Comparison of ENCODE assay signal across 21 cellular contexts in genomic region chr19:3565177-3565576, GRCh38. TPM values are rescaled to one million over a fixed set of nuclear protein-coding genes. Genes with fewer than 3 reads are reported as not detected.
A peak's percentile ranks its signal among the peaks of the same experiment; 100 is the strongest.
DNase-seq lines count a peak whose midpoint lies in the region; ATAC-seq and TF ChIP-seq lines count a peak whose summit lies in the region.
"Had no signal": no experiment of that assay in that cellular context is flagged by ENCODE, and none has a peak within 500 bp of the region (broad histone marks: within the 10 kb centered on the region; RNA-seq: fewer than 3 reads in every experiment).

No MANE protein-coding gene starts in this region.

- peak overlapping the region; percentile 87 for H4K8ac ChIP-seq in trophoblast cell (ENCODE audit: low read depth, low read length)

- peak overlapping the region; percentile 30 for H3K14ac ChIP-seq in trophoblast cell (ENCODE audit: low read length)

- no peaks in the 10 kb centered on the region for H3K27me3 Mint-ChIP-seq in activated T-helper 17 cell treated with anti-CD3 and anti-CD28 coated beads, Interleukin-2, amount 50 U/mL, for 72 hours
- H3K27me3 Mint-ChIP-seq: natural killer cell treated with Interleukin-12 subunit alpha and Interleukin-12 subunit beta and Interleukin-15 and Interleukin-18, amount 100 ng/mL, for 72 hours had no signal

- peak; percentile 66 for DNase-seq in H4 (ENCODE audit: low spot score)
- DNase-seq in Panc1 (ENCODE audit: low read depth, low spot score): no peak
- DNase-seq in choroid plexus epithelial cell (ENCODE audit: low read depth): peak; percentile 72
- peak; percentile 97 for DNase-seq in trophoblast cell
- DNase-seq in NCI-H1694 (lab: John Stamatoyannopoulos, UW): no peak
- no peak for DNase-seq in retina
- DNase-seq in thyroid gland: no peak
- DNase-seq: activated CD4-positive, CD25-positive, alpha-beta regulatory T cell; activated effector memory CD4-positive, alpha-beta T cell treated with Interleukin-2 at 50 U/mL for 16 hours; AML-193; amniotic stem cell; foreskin fibroblast; H7; lower lobe of right lung; NCI-H1048; NCI-H748 treated with DMSO at 0.1 percent for 48 hours had no signal

- H3K4me2 ChIP-seq in trophoblast cell (ENCODE audit: low read length): no peak overlapping the region

- CTCF ChIA-PET in Panc1 (lab: Charles Lee): no interaction called here

- H3K79me2 ChIP-seq in trophoblast cell (ENCODE audit: control insufficient read depth, insufficient read depth, low read length, poor library complexity): peaks cover 2% of the 10 kb centered on the region

- peak overlapping the region; percentile 70 for H2BK5ac ChIP-seq in trophoblast cell (ENCODE audit: low read depth, low read length, poor library complexity)

- peak; percentile 74 for ATAC-seq in Panc1
- ATAC-seq in activated T-helper 17 cell treated with anti-CD3 and anti-CD28 coated beads, Interleukin-2, amount 50 U/mL, for 72 hours (replicated peaks): no peak
- ATAC-seq: lower lobe of right lung; natural killer cell treated with Interleukin-12 subunit alpha and Interleukin-12 subunit beta and Interleukin-15 and Interleukin-18, amount 100 ng/mL, for 72 hours had no signal

- no peak for TF ChIP-seq POLR2A in thyroid gland (IDR thresholded peaks at IDR 0.05)

- H3K9ac ChIP-seq in trophoblast cell (ENCODE audit: low read length): no peak overlapping the region

- H2BK12ac ChIP-seq in trophoblast cell (ENCODE audit: low read length): peak overlapping the region; percentile 39

- H3K4me3 ChIP-seq in Panc1 (ENCODE audit: low read depth in 2 of 2, low read length in 2 of 2): no peak overlapping the region
- no peak overlapping the region for H3K4me3 ChIP-seq in choroid plexus epithelial cell (ENCODE audit: low read depth, low read length)
- no peak overlapping the region for H3K4me3 ChIP-seq in trophoblast cell (ENCODE audit: low read depth, low read length)
- H3K4me3 ChIP-seq in thyroid gland (replicated peaks in 1 of 3): no peak overlapping the region
- H3K4me3 ChIP-seq: lower lobe of right lung had no signal

- H3K4me3 Mint-ChIP-seq in activated T-helper 17 cell treated with anti-CD3 and anti-CD28 coated beads, Interleukin-2, amount 50 U/mL, for 72 hours: no peak overlapping the region
- H3K4me3 Mint-ChIP-seq: natural killer cell treated with Interleukin-12 subunit alpha and Interleukin-12 subunit beta and Interleukin-15 and Interleukin-18, amount 100 ng/mL, for 72 hours; T-helper 1 cell treated with Interleukin-12 subunit alpha and Interleukin-12 subunit beta and Interleukin-4 antibody, amounts not matched to agents 30 μg/mL and 1 μg/mL, for 36 hours had no signal

- H3K36me3 Mint-ChIP-seq in activated T-helper 17 cell treated with anti-CD3 and anti-CD28 coated beads, Interleukin-2, amount 50 U/mL, for 72 hours (ENCODE audit: low read depth): no peaks in the 10 kb centered on the region
- H3K36me3 Mint-ChIP-seq: natural killer cell treated with Interleukin-12 subunit alpha and Interleukin-12 subunit beta and Interleukin-15 and Interleukin-18, amount 100 ng/mL, for 72 hours had no signal

- no TSS peak for BruUV-seq in Panc1 (replicated peaks; lab: Mats Ljungman, UMichigan)

- no CpG with 5 or more reads among the region's 21 CpGs for WGBS in trophoblast cell (ENCODE audit: extremely low coverage, insufficient coverage, insufficient read length)
- WGBS in thyroid gland, 2 donors: 85 to 90% methylated on average over 21 of the region's 21 CpGs

- H4K12ac ChIP-seq in trophoblast cell (ENCODE audit: low read depth, low read length): no peak overlapping the region

- H3K36me3 ChIP-seq in Panc1 (ENCODE audit: control insufficient read depth, insufficient read depth, low read length) (no peaks in the 10 kb centered on the region), trophoblast cell (ENCODE audit: control insufficient read depth in 1 of 2, insufficient read depth in 2 of 2, low read length in 2 of 2) (no peaks in the 10 kb centered on the region), thyroid gland (no peaks in the 10 kb centered on the region)
- H3K36me3 ChIP-seq: lower lobe of right lung had no signal

- no peaks in the 10 kb centered on the region for H3K9me3 ChIP-seq in Panc1 (ENCODE audit: control insufficient read depth, insufficient read depth, low read depth, low read length)
- H3K9me3 ChIP-seq in trophoblast cell (ENCODE audit: insufficient read depth, low read depth, low read length): no peaks in the 10 kb centered on the region
- H3K9me3 ChIP-seq in thyroid gland: no peaks in the 10 kb centered on the region
- H3K9me3 ChIP-seq: lower lobe of right lung had no signal

- peak overlapping the region; percentile 57 for H2AK5ac ChIP-seq in trophoblast cell (ENCODE audit: low read length)

- POLR2A ChIA-PET in Panc1 (lab: Charles Lee): no interaction called here

- H3K4me1 ChIP-seq in Panc1 (ENCODE audit: control insufficient read depth, insufficient read depth, low read length): no peaks in the 10 kb centered on the region
- H3K4me1 ChIP-seq in trophoblast cell (ENCODE audit: control insufficient read depth in 1 of 2, insufficient read depth in 2 of 2, low read length in 2 of 2): peaks cover 16 to 19% of the 10 kb centered on the region in 2 experiments
- H3K4me1 ChIP-seq in thyroid gland: no peaks in the 10 kb centered on the region
- H3K4me1 ChIP-seq: lower lobe of right lung had no signal

- TF ChIP-seq CTCF in Panc1 (IDR thresholded peaks at IDR 0.05) (no peak), choroid plexus epithelial cell (conservative IDR thresholded peaks at IDR 0.05; ENCODE audit: low read depth, low read length) (no peak), thyroid gland (IDR thresholded peaks at IDR 0.05) (no peak)

- no peak overlapping the region for H3K18ac ChIP-seq in trophoblast cell (ENCODE audit: low read length)

- no peaks in the 10 kb centered on the region for H3K9me3 Mint-ChIP-seq in activated T-helper 17 cell treated with anti-CD3 and anti-CD28 coated beads, Interleukin-2, amount 50 U/mL, for 72 hours
- H3K9me3 Mint-ChIP-seq: natural killer cell treated with Interleukin-12 subunit alpha and Interleukin-12 subunit beta and Interleukin-15 and Interleukin-18, amount 100 ng/mL, for 72 hours; T-helper 1 cell treated with Interleukin-12 subunit alpha and Interleukin-12 subunit beta and Interleukin-4 antibody, amounts not matched to agents 30 μg/mL and 1 μg/mL, for 36 hours had no signal

- peaks cover 24% of the 10 kb centered on the region for H3K79me1 ChIP-seq in trophoblast cell (ENCODE audit: low read length)

- no peak overlapping the region for H3K4ac ChIP-seq in trophoblast cell (ENCODE audit: low read depth, low read length)

- in situ Hi-C loops in Panc1 (cut with HindIII; ENCODE audit: low pct_unique_long_range_greater_than_20kb, low sequenced_read_pairs): no loop called here

- H3K27me3 ChIP-seq in Panc1 (ENCODE audit: control insufficient read depth, insufficient read depth, low read length): no peaks in the 10 kb centered on the region
- H3K27me3 ChIP-seq in trophoblast cell (ENCODE audit: insufficient read depth, low read length): no peaks in the 10 kb centered on the region
- no peaks in the 10 kb centered on the region for H3K27me3 ChIP-seq in thyroid gland

- H4K91ac ChIP-seq in trophoblast cell (ENCODE audit: low read depth, low read length): peak overlapping the region; percentile 71

- intact Hi-C loops in Panc1 (cut with micrococcal nuclease; ENCODE audit: unreplicated experiment): no loop called here
- intact Hi-C loops in thyroid gland (cut with DNase I): no loop called here

- H2AFZ ChIP-seq in trophoblast cell (ENCODE audit: insufficient read depth, low read length, poor library complexity): no peak overlapping the region

- H3K27ac ChIP-seq in Panc1 (ENCODE audit: low read length): no peak overlapping the region
- peak overlapping the region; percentile 88 for H3K27ac ChIP-seq in trophoblast cell (ENCODE audit: low read depth, low read length)
- H3K27ac ChIP-seq in thyroid gland: no peak overlapping the region
- H3K27ac ChIP-seq: lower lobe of right lung, RWPE1 had no signal

- no peak overlapping the region for H3K23ac ChIP-seq in trophoblast cell (ENCODE audit: low read length)

- H2BK120ac ChIP-seq in trophoblast cell (ENCODE audit: insufficient read depth, low read length, poor library complexity): peak overlapping the region; percentile 46

- H3K4me1 Mint-ChIP-seq in activated T-helper 17 cell treated with anti-CD3 and anti-CD28 coated beads, Interleukin-2, amount 50 U/mL, for 72 hours: no peaks in the 10 kb centered on the region

- no peak overlapping the region for H3K27ac Mint-ChIP-seq in activated T-helper 17 cell treated with anti-CD3 and anti-CD28 coated beads, Interleukin-2, amount 50 U/mL, for 72 hours
- H3K27ac Mint-ChIP-seq: natural killer cell treated with Interleukin-12 subunit alpha and Interleukin-12 subunit beta and Interleukin-15 and Interleukin-18, amount 100 ng/mL, for 72 hours; T-helper 1 cell treated with Interleukin-12 subunit alpha and Interleukin-12 subunit beta and Interleukin-4 antibody, amounts not matched to agents 30 μg/mL and 1 μg/mL, for 36 hours had no signal

RNA-seq across cellular contexts. Expression of gene HMG20B, which starts 7.6 kb away (rescaled TPM):
- 72.2 and 90.8 TPM in 2 replicates for total RNA-seq in H4 (2014; rRNA removed; shearing (Covaris generic))
- total RNA-seq in Panc1 (2021; ENCODE audit: unreplicated experiment) (74.7 TPM), thyroid gland (100 to 1,000 TPM in 2 of 4 donors, 10 to 100 TPM in 2; 93.3 to 160 (median 105) TPM)
- polyA plus RNA-seq in Panc1 (2012; ENCODE audit: insufficient read length): 113 TPM
- polyA plus RNA-seq in trophoblast cell (2013): 165 and 170 TPM in 2 replicates
- 10 to 100 TPM; 40.0 to 52.3 TPM for total RNA-seq in activated T-helper 17 cell treated with anti-CD3 and anti-CD28 coated beads, Interleukin-2, amount 50 U/mL, for 72 hours

RNA-seq across cellular contexts. Expression of gene MFSD12, which starts 7.8 kb away (rescaled TPM):
- 32.1 and 55.1 TPM in 2 replicates for total RNA-seq in H4 (2014; rRNA removed; shearing (Covaris generic))
- total RNA-seq in Panc1 (2021; ENCODE audit: unreplicated experiment): 98.8 TPM
- 140 TPM for polyA plus RNA-seq in Panc1 (2012; ENCODE audit: insufficient read length)
- polyA plus RNA-seq in trophoblast cell (2013): 264 and 290 TPM in 2 replicates
- total RNA-seq in activated T-helper 17 cell treated with anti-CD3 and anti-CD28 coated beads, Interleukin-2, amount 50 U/mL, for 72 hours: 10 to 100 TPM; 38.3 to 64.1 TPM
- total RNA-seq in thyroid gland: 10 to 100 TPM; 36.4 to 90.9 (median 66.7) TPM

RNA-seq across cellular contexts. Expression of gene GIPC3, which starts 20.1 kb away (rescaled TPM):
- total RNA-seq in H4 (2014; rRNA removed; shearing (Covaris generic)): not detected in 2 replicates
- total RNA-seq in Panc1 (2021; ENCODE audit: unreplicated experiment) (0.92 TPM), thyroid gland (1 to 10 TPM in 2 of 4 donors, under 1 TPM in 2; 0.78 to 2.2 (median 0.97) TPM)
- polyA plus RNA-seq in Panc1 (2012; ENCODE audit: insufficient read length): 1.3 TPM
- 0.68 and 0.89 TPM in 2 replicates for polyA plus RNA-seq in trophoblast cell (2013)
- total RNA-seq in activated T-helper 17 cell treated with anti-CD3 and anti-CD28 coated beads, Interleukin-2, amount 50 U/mL, for 72 hours: under 1 TPM; 0.32 to 0.42 TPM

RNA-seq across cellular contexts. Expression of gene TEKTIP1, which starts 26.2 kb away (rescaled TPM):
- not detected in 2 replicates for total RNA-seq in H4 (2014; rRNA removed; shearing (Covaris generic))
- total RNA-seq in Panc1 (2021; ENCODE audit: unreplicated experiment) (not detected), thyroid gland (1 to 10 TPM in 3 of 4 donors, not detected in 1; 1.2 to 3.3 (median 1.9) TPM)
- polyA plus RNA-seq in Panc1 (2012; ENCODE audit: insufficient read length): 8.4 TPM
- polyA plus RNA-seq in trophoblast cell (2013): 0.21 TPM in 1 of 2 replicates, not detected in the other
- total RNA-seq in activated T-helper 17 cell treated with anti-CD3 and anti-CD28 coated beads, Interleukin-2, amount 50 U/mL, for 72 hours: 1 to 10 TPM; 2.1 to 4.0 TPM
- total RNA-seq: H7, pulmonary artery endothelial cell had no signal

RNA-seq across cellular contexts. Expression of gene TBXA2R, which starts 41.5 kb away (rescaled TPM):
- 1.6 TPM in 1 of 2 replicates, not detected in the other for total RNA-seq in H4 (2014; rRNA removed; shearing (Covaris generic))
- 5.2 TPM for total RNA-seq in Panc1 (2021; ENCODE audit: unreplicated experiment)
- polyA plus RNA-seq in Panc1 (2012; ENCODE audit: insufficient read length): 7.1 TPM
- 0.59 and 0.71 TPM in 2 replicates for polyA plus RNA-seq in trophoblast cell (2013)
- total RNA-seq in activated T-helper 17 cell treated with anti-CD3 and anti-CD28 coated beads, Interleukin-2, amount 50 U/mL, for 72 hours: under 1 TPM; 0.32 to 0.37 TPM
- 1 to 10 TPM in 3 of 4 donors, under 1 TPM in 1; 0.40 to 2.1 (median 1.3) TPM for total RNA-seq in thyroid gland

Comparison
In these comparisons a context has a peak if more than half of its experiments do, and no peak if none do; other contexts are left out.
1. DNase-seq: peak in H4 (single experiment), choroid plexus epithelial cell (single experiment) and trophoblast cell (2 of 2); none in Panc1 (single experiment), NCI-H1694 (single experiment), retina (single experiment) and thyroid gland (0 of 2).